In the genomic region with DNA sequence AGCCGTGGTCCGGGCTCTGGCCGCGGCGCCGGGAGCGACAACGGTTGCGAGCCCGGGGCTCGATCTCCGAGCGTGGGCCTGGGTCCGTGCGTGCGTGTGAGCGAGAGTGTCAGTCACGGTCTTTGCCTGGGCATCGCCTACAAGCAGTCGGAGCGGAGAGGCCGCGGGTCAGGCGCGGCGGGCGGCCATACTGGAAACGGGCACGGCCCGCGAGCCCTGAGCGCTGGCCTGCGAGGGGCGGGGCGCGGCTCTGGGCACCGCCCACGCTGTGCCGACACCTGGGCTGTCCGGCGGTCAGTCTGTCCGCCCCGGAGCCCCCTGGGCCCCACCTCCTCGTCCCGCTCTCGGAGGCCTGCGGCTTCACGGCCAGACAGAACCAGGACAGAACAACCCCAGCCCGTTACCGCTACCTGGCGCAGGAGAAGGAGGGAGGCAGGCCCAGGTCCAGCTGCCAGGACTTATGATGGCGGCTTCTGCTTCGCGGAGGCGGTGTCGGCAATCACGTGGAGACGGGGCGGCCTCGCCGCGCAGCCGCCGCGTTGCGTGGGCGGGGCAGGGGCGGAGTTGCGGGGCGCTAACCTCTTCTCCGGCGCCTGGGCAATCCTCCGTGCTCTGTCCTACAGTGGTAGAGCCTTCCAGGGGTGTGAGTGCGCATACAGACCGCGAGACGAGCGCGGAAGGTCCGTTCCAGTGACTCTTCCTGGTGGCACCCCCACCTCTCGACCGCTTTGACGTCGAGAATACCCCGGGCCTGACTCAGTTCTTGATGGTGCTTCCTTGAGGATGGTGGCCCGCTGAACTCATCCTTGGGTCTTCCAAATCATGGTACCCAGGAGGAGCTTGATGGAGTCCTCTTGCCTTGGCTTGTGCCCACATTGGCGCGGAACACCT, we compare ENCODE assay signal across 8 cellular contexts.
DNase-seq lines count a peak whose midpoint lies in the region; ATAC-seq and TF ChIP-seq lines count a peak whose summit lies in the region.

A gene with protein sequence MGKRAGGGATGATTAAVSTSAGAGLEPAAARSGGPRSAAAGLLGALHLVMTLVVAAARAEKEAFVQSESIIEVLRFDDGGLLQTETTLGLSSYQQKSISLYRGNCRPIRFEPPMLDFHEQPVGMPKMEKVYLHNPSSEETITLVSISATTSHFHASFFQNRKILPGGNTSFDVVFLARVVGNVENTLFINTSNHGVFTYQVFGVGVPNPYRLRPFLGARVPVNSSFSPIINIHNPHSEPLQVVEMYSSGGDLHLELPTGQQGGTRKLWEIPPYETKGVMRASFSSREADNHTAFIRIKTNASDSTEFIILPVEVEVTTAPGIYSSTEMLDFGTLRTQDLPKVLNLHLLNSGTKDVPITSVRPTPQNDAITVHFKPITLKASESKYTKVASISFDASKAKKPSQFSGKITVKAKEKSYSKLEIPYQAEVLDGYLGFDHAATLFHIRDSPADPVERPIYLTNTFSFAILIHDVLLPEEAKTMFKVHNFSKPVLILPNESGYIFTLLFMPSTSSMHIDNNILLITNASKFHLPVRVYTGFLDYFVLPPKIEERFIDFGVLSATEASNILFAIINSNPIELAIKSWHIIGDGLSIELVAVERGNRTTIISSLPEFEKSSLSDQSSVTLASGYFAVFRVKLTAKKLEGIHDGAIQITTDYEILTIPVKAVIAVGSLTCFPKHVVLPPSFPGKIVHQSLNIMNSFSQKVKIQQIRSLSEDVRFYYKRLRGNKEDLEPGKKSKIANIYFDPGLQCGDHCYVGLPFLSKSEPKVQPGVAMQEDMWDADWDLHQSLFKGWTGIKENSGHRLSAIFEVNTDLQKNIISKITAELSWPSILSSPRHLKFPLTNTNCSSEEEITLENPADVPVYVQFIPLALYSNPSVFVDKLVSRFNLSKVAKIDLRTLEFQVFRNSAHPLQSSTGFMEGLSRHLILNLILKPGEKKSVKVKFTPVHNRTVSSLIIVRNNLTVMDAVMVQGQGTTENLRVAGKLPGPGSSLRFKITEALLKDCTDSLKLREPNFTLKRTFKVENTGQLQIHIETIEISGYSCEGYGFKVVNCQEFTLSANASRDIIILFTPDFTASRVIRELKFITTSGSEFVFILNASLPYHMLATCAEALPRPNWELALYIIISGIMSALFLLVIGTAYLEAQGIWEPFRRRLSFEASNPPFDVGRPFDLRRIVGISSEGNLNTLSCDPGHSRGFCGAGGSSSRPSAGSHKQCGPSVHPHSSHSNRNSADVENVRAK (N-terminal part only) (minus strand): TSS at position 215 of the 891 bp plus-strand sequence. CDS start 286 bp downstream, outside the sequence.

- peak within 1 kb of the TSS; percentile 94 for H3K27ac ChIP-seq in C4-2B

- ATAC-seq in GM19372 (IDR thresholded peaks at IDR 0.05; ENCODE audit: low read depth, unreplicated experiment) (peak; percentile 71), HG03521 (IDR thresholded peaks at IDR 0.05; ENCODE audit: unreplicated experiment) (peak; percentile 69)

- peak; percentile 91 for DNase-seq in NCI-H748 (lab: John Stamatoyannopoulos, UW; ENCODE audit: unreplicated experiment)
- DNase-seq in activated CD4-positive, alpha-beta T cell treated with anti-CD3 and anti-CD28 coated beads, Interleukin-2, amount 50 U/mL, for 1 hour, result peak; percentile 95
- DNase-seq in cortex of kidney (lab: John Stamatoyannopoulos, UW), result peak; percentile 49
- peak; percentile 97 for DNase-seq in left kidney (ENCODE audit: low read depth, low spot score)
- peak; percentile 96 for DNase-seq in stimulated activated CD4-positive, alpha-beta T cell treated with anti-CD3 and anti-CD28 coated beads, Interleukin-1b, Interleukin-23, amount 100 ng/mL, for 48 hours

- no peak for TF ChIP-seq CTCF in C4-2B (conservative IDR thresholded peaks at IDR 0.05)

Comparison
In these comparisons a context has a peak if more than half of its experiments do, and no peak if none do; other contexts are left out.
1. Peak in every context shown above with its lines: DNase-seq, ATAC-seq and H3K27ac ChIP-seq.